ENCODE assay signal across 2 cellular contexts in the genomic region with DNA sequence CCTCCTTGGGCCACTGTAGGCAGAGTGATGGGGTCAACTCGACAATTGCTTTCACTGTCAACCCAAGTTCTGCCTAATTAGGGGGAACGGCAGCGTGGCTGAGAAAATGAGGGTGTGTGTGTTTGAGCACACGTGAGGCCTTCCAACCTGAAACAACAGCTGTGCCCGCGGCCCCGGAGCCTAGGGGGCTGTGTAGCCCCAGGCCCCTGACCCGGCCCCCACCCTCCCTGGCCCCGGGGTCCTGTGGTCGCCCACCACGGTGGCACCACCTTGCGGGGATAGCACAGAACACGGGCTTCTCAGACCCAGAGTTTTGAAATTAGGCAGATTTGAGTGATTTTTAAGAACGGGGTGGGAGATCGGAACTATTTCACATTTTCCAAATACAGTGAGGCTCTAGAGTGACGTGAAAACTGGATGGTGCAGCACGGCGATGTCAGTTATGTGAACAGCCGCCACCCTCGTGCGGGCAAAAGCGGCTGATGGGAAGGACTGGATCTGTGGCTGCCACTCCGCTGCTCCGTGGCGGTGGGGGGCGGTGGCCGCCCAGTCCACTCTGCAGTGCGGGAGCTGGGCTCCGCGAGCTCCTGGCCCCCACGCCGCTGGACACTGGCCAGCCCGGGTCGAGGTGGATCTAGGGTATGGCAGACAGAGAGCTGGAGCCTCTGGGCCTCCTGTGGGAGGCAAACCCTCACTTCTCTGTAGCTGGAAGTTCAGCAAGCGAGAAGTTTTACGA.
TF ChIP-seq lines count a peak whose summit lies in the region.

No MANE protein-coding gene starts in this region.

TF ChIP-seq in H1, 55 proteins besides CTCF, POLR2A, EP300 and RAD21 (continued from another document):
- no peak for TF ChIP-seq RXRA (IDR thresholded peaks at IDR 0.05; ENCODE audit: insufficient read depth, low read depth, low read length)
- no peak for TF ChIP-seq GTF2F1 (IDR thresholded peaks at IDR 0.05; ENCODE audit: borderline replicate concordance, low read depth, low read length)
- no peak for TF ChIP-seq TCF12 (IDR thresholded peaks at IDR 0.05; ENCODE audit: low read depth, low read length)
- TF ChIP-seq RFX5 (IDR thresholded peaks at IDR 0.05; ENCODE audit: borderline replicate concordance, low read depth, low read length) = no peak
- no peak for TF ChIP-seq POU5F1 (IDR thresholded peaks at IDR 0.05; ENCODE audit: low read depth, low read length)
- TF ChIP-seq, protein P1, sequence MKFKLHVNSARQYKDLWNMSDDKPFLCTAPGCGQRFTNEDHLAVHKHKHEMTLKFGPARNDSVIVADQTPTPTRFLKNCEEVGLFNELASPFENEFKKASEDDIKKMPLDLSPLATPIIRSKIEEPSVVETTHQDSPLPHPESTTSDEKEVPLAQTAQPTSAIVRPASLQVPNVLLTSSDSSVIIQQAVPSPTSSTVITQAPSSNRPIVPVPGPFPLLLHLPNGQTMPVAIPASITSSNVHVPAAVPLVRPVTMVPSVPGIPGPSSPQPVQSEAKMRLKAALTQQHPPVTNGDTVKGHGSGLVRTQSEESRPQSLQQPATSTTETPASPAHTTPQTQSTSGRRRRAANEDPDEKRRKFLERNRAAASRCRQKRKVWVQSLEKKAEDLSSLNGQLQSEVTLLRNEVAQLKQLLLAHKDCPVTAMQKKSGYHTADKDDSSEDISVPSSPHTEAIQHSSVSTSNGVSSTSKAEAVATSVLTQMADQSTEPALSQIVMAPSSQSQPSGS (IDR thresholded peaks at IDR 0.05; ENCODE audit: low read length) = no peak
- TF ChIP-seq ASH2L (IDR thresholded peaks at IDR 0.05; ENCODE audit: low read length) = no peak
- TF ChIP-seq BRCA1 (IDR thresholded peaks at IDR 0.05; ENCODE audit: low read depth, low read length) = no peak

TF ChIP-seq in SK-N-SH treated with all-trans-retinoic acid at 6 μM for 48 hours, 23 proteins besides CTCF, POLR2A, EP300 and RAD21 (continued from another document):
- TF ChIP-seq, protein P2, sequence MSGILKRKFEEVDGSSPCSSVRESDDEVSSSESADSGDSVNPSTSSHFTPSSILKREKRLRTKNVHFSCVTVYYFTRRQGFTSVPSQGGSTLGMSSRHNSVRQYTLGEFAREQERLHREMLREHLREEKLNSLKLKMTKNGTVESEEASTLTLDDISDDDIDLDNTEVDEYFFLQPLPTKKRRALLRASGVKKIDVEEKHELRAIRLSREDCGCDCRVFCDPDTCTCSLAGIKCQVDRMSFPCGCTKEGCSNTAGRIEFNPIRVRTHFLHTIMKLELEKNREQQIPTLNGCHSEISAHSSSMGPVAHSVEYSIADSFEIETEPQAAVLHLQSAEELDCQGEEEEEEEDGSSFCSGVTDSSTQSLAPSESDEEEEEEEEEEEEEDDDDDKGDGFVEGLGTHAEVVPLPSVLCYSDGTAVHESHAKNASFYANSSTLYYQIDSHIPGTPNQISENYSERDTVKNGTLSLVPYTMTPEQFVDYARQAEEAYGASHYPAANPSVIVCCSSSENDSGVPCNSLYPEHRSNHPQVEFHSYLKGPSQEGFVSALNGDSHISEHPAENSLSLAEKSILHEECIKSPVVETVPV (CRISPR knock-in tag; IDR thresholded peaks at IDR 0.05) = no peak
- TF ChIP-seq, protein P3, sequence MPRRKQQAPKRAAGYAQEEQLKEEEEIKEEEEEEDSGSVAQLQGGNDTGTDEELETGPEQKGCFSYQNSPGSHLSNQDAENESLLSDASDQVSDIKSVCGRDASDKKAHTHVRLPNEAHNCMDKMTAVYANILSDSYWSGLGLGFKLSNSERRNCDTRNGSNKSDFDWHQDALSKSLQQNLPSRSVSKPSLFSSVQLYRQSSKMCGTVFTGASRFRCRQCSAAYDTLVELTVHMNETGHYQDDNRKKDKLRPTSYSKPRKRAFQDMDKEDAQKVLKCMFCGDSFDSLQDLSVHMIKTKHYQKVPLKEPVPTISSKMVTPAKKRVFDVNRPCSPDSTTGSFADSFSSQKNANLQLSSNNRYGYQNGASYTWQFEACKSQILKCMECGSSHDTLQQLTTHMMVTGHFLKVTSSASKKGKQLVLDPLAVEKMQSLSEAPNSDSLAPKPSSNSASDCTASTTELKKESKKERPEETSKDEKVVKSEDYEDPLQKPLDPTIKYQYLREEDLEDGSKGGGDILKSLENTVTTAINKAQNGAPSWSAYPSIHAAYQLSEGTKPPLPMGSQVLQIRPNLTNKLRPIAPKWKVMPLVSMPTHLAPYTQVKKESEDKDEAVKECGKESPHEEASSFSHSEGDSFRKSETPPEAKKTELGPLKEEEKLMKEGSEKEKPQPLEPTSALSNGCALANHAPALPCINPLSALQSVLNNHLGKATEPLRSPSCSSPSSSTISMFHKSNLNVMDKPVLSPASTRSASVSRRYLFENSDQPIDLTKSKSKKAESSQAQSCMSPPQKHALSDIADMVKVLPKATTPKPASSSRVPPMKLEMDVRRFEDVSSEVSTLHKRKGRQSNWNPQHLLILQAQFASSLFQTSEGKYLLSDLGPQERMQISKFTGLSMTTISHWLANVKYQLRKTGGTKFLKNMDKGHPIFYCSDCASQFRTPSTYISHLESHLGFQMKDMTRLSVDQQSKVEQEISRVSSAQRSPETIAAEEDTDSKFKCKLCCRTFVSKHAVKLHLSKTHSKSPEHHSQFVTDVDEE (CRISPR knock-in tag; IDR thresholded peaks at IDR 0.05) = no peak
- no peak for TF ChIP-seq ZNF8 (CRISPR knock-in tag; IDR thresholded peaks at IDR 0.05)
- TF ChIP-seq, protein P4, sequence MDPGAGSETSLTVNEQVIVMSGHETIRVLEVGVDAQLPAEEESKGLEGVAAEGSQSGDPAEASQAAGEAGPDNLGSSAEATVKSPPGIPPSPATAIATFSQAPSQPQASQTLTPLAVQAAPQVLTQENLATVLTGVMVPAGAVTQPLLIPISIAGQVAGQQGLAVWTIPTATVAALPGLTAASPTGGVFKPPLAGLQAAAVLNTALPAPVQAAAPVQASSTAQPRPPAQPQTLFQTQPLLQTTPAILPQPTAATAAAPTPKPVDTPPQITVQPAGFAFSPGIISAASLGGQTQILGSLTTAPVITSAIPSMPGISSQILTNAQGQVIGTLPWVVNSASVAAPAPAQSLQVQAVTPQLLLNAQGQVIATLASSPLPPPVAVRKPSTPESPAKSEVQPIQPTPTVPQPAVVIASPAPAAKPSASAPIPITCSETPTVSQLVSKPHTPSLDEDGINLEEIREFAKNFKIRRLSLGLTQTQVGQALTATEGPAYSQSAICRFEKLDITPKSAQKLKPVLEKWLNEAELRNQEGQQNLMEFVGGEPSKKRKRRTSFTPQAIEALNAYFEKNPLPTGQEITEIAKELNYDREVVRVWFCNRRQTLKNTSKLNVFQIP (CRISPR knock-in tag; IDR thresholded peaks at IDR 0.05; ENCODE audit: borderline replicate concordance, low read depth) = no peak
